1 cellular context compared by ENCODE assay signal in genomic region chr10:42933454-42934340, GRCh38.
TF ChIP-seq lines count a peak whose summit lies in the region.

No MANE protein-coding gene starts in this region.

TF ChIP-seq in H1, 55 proteins besides CTCF, POLR2A, EP300 and RAD21 (continued from another document):
- TF ChIP-seq CHD7 (IDR thresholded peaks at IDR 0.05; ENCODE audit: insufficient replicate concordance, low read length) (no peak), PHF8 (conservative IDR thresholded peaks at IDR 0.05; ENCODE audit: low read depth, low read length) (no peak; the same call in 1 of the 2 replicates), TAF1 (IDR thresholded peaks at IDR 0.05; ENCODE audit: low read depth, low read length) (no peak), E2F6 (IDR thresholded peaks at IDR 0.05) (no peak), EGR1 (IDR thresholded peaks at IDR 0.05; ENCODE audit: borderline replicate concordance, low read depth, low read length) (no peak), KDM1A (IDR thresholded peaks at IDR 0.05; ENCODE audit: borderline replicate concordance, low read length) (no peak), YY1 (IDR thresholded peaks at IDR 0.05; ENCODE audit: low read depth, low read length) (no peak), RBBP5 (IDR thresholded peaks at IDR 0.05; ENCODE audit: borderline replicate concordance, low read depth, low read length) (no peak), NANOG (IDR thresholded peaks at IDR 0.05; ENCODE audit: insufficient read depth, low read depth, low read length, poor library complexity, severe bottlenecking) (no peak), EZH2 (IDR thresholded peaks at IDR 0.05; ENCODE audit: low read depth, low read length, severe bottlenecking) (peak; percentile 76), SIRT6 (IDR thresholded peaks at IDR 0.05; ENCODE audit: low read length) (no peak), FOSL1 (IDR thresholded peaks at IDR 0.05; ENCODE audit: insufficient read depth, low read depth, low read length) (no peak), SP2 (IDR thresholded peaks at IDR 0.05; ENCODE audit: low read length) (no peak), RFX5 (IDR thresholded peaks at IDR 0.05; ENCODE audit: borderline replicate concordance, low read depth, low read length) (no peak), TCF12 (IDR thresholded peaks at IDR 0.05; ENCODE audit: low read depth, low read length) (no peak), CREB1 (IDR thresholded peaks at IDR 0.05) (peak; percentile 85), CEBPB (IDR thresholded peaks at IDR 0.05; ENCODE audit: low read depth, low read length) (no peak), SAP30 (IDR thresholded peaks at IDR 0.05; ENCODE audit: insufficient read depth, insufficient replicate concordance, low read length) (no peak), JUN (IDR thresholded peaks at IDR 0.05; ENCODE audit: low read depth, low read length) (no peak), SIN3A (conservative IDR thresholded peaks at IDR 0.05 in 1 of 2, IDR thresholded peaks at IDR 0.05 in 1 of 2; ENCODE audit: low read depth in 1 of 2, low read length in 2 of 2) (no peak), RNF2 (IDR thresholded peaks at IDR 0.05; ENCODE audit: borderline replicate concordance, low read depth, low read length, missing control alignments, poor library complexity, severe bottlenecking) (no peak), GABPA (IDR thresholded peaks at IDR 0.05; ENCODE audit: borderline replicate concordance, insufficient read depth, low read length) (no peak), CBX5 (IDR thresholded peaks at IDR 0.05; ENCODE audit: low read depth, low read length) (no peak), BACH1 (IDR thresholded peaks at IDR 0.05; ENCODE audit: low read length) (no peak), KDM4A (IDR thresholded peaks at IDR 0.05; ENCODE audit: low read depth, low read length, severe bottlenecking) (peak; percentile 88), CBX8 (IDR thresholded peaks at IDR 0.05; ENCODE audit: borderline replicate concordance, low read depth, low read length) (no peak), CHD1 (IDR thresholded peaks at IDR 0.05; ENCODE audit: low read depth, low read length) (no peak), MAX (IDR thresholded peaks at IDR 0.05) (no peak; the same call in 1 of the 2 replicates), POLR2AphosphoS5 (IDR thresholded peaks at IDR 0.05; ENCODE audit: low read depth, low read length) (no peak), TBP (IDR thresholded peaks at IDR 0.05; ENCODE audit: low read depth, low read length) (peak; percentile 20; the same call in 1 of the 2 replicates), TAF7 (optimal IDR thresholded peaks at IDR 0.05; ENCODE audit: borderline replicate concordance, low read depth, low read length) (no peak), USF2 (IDR thresholded peaks at IDR 0.05; ENCODE audit: low read length) (no peak), GTF2F1 (IDR thresholded peaks at IDR 0.05; ENCODE audit: borderline replicate concordance, low read depth, low read length) (no peak), HDAC6 (IDR thresholded peaks at IDR 0.05; ENCODE audit: low read depth, low read length) (no peak)
TF ChIP-seq in H1: peak in this region for 5.
